Comparison of ENCODE assay signal across 24 cellular contexts in genomic region chr11:87019582-87020271, GRCh38. TPM values are rescaled to one million over a fixed set of nuclear protein-coding genes. Genes with fewer than 3 reads are reported as not detected.
DNase-seq lines count a peak whose midpoint lies in the region; TF ChIP-seq lines count a peak whose summit lies in the region.
"Had no signal": no experiment of that assay in that cellular context is flagged by ENCODE, and none has a peak within 500 bp of the region (broad histone marks: within the 10 kb centered on the region; RNA-seq: fewer than 3 reads in every experiment).

No MANE protein-coding gene starts in this region.

- no peak overlapping the region for H3K4me3 ChIP-seq in ACC112 (ENCODE audit: low read depth, low read length)
- no peak overlapping the region for H3K4me3 ChIP-seq in mesendoderm (ENCODE audit: low read length)
- H3K4me3 ChIP-seq: A549, GM12878, vagina had no signal

- no peak overlapping the region for H3K4me3 Mint-ChIP-seq in HFFc6
- H3K4me3 Mint-ChIP-seq: activated CD4-positive, alpha-beta memory T cell treated with anti-CD3 and anti-CD28 coated beads for 36 hours; activated naive CD4-positive, alpha-beta T cell treated with anti-CD3 and anti-CD28 coated beads, Interleukin-2, amount 10 ng/mL, durations not matched to agents 7 days and 5 days; CD14-positive monocyte had no signal

- peaks cover 12% of the 10 kb centered on the region for H3K4me1 Mint-ChIP-seq in HFFc6 (ENCODE audit: low read depth)
- H3K4me1 Mint-ChIP-seq: CD14-positive monocyte had no signal

- DNase-seq in HFFc6: no peak
- peak; percentile 45 for DNase-seq in dermis blood vessel endothelial cell
- DNase-seq in mesendoderm: no peak
- no peak for DNase-seq in OCI-M1 (lab: John Stamatoyannopoulos, UW)
- DNase-seq in cerebellar cortex (ENCODE audit: low spot score): no peak
- DNase-seq in NCI-H146 treated with DMSO at 0.1 percent for 48 hours (lab: John Stamatoyannopoulos, UW; ENCODE audit: unreplicated experiment): no peak
- no peak for DNase-seq in MV-4-11 (lab: John Stamatoyannopoulos, UW)
- DNase-seq: activated CD4-positive, alpha-beta memory T cell treated with anti-CD3 and anti-CD28 coated beads for 36 hours; activated naive CD4-positive, alpha-beta T cell treated with anti-CD3 and anti-CD28 coated beads, Interleukin-2, amount 10 ng/mL, durations not matched to agents 7 days and 5 days; aorta; NCI-H2081 treated with DMSO at 0.1 percent for 48 hours; NCI-H524; Right ventricle myocardium superior; stimulated activated CD4-positive, alpha-beta T cell treated with anti-CD3 and anti-CD28 coated beads, Interleukin-12 subunit alpha, Interleukin-12 subunit beta, amount 100 ng/mL, for 4 hours; stimulated activated CD8-positive, alpha-beta memory T cell treated with anti-CD3 and anti-CD28 coated beads, Interleukin-4, amount 100 ng/mL, for 48 hours; substantia nigra; T-helper 1 cell had no signal

- no peak overlapping the region for H3K23ac ChIP-seq in mesendoderm (ENCODE audit: low read length)

- no peaks in the 10 kb centered on the region for H3K79me2 ChIP-seq in ACC112 (ENCODE audit: control insufficient read depth, insufficient read depth, low read length, unreplicated experiment)
- no peaks in the 10 kb centered on the region for H3K79me2 ChIP-seq in mesendoderm (ENCODE audit: control insufficient read depth, insufficient read depth, low read length)

- no peaks in the 10 kb centered on the region for H3K9me3 Mint-ChIP-seq in HFFc6
- H3K9me3 Mint-ChIP-seq: activated CD4-positive, alpha-beta memory T cell treated with anti-CD3 and anti-CD28 coated beads for 36 hours; activated naive CD4-positive, alpha-beta T cell treated with anti-CD3 and anti-CD28 coated beads, Interleukin-2, amount 10 ng/mL, durations not matched to agents 7 days and 5 days had no signal

- no peaks in the 10 kb centered on the region for H3K36me3 Mint-ChIP-seq in HFFc6 (ENCODE audit: low read depth)
- H3K36me3 Mint-ChIP-seq: activated CD4-positive, alpha-beta memory T cell treated with anti-CD3 and anti-CD28 coated beads for 36 hours; activated naive CD4-positive, alpha-beta T cell treated with anti-CD3 and anti-CD28 coated beads, Interleukin-2, amount 10 ng/mL, durations not matched to agents 7 days and 5 days; CD14-positive monocyte had no signal

- WGBS in mesendoderm (ENCODE audit: extremely low coverage, insufficient coverage, low lambda C conversion rate): no CpG with 5 or more reads among the region's 1 CpG

- H3K27me3 ChIP-seq in ACC112 (ENCODE audit: insufficient read depth, low read length) (no peaks in the 10 kb centered on the region), mesendoderm (ENCODE audit: insufficient read depth, low read length, poor library complexity) (no peaks in the 10 kb centered on the region)
- H3K27me3 ChIP-seq: neutrophil, vagina had no signal

- H3K79me1 ChIP-seq in mesendoderm (ENCODE audit: low read length): no peaks in the 10 kb centered on the region

- H2AFZ ChIP-seq in ACC112 (ENCODE audit: low read length, unreplicated experiment): peak overlapping the region; percentile 42

- H3K27ac ChIP-seq in ACC112 (ENCODE audit: low read depth, low read length): no peak overlapping the region
- H3K27ac ChIP-seq in mesendoderm (ENCODE audit: low read depth, low read length): no peak overlapping the region
- H3K27ac ChIP-seq: A549, HL-60, neutrophil, vagina had no signal

- no peak overlapping the region for H2AK5ac ChIP-seq in mesendoderm (ENCODE audit: low read length)

- no peak overlapping the region for H2BK15ac ChIP-seq in mesendoderm (replicated peaks; ENCODE audit: low read depth)

- H3K27me3 Mint-ChIP-seq in HFFc6 (ENCODE audit: insufficient read depth): peaks cover 7% of the 10 kb centered on the region
- H3K27me3 Mint-ChIP-seq: activated CD4-positive, alpha-beta memory T cell treated with anti-CD3 and anti-CD28 coated beads for 36 hours; activated naive CD4-positive, alpha-beta T cell treated with anti-CD3 and anti-CD28 coated beads, Interleukin-2, amount 10 ng/mL, durations not matched to agents 7 days and 5 days had no signal

- no peak overlapping the region for H3K9ac ChIP-seq in mesendoderm (ENCODE audit: low read length)

- H3K4me2 ChIP-seq in mesendoderm (ENCODE audit: low read length): no peak overlapping the region
- H3K4me2 ChIP-seq: A549 had no signal

- H3K56ac ChIP-seq in mesendoderm (ENCODE audit: low read length): peak overlapping the region; percentile 44

- H4K5ac ChIP-seq in mesendoderm (ENCODE audit: low read length): peak overlapping the region; percentile 34

- H3K36me3 ChIP-seq in ACC112 (ENCODE audit: insufficient read depth, low read length): no peaks in the 10 kb centered on the region
- H3K36me3 ChIP-seq in mesendoderm (ENCODE audit: control insufficient read depth, insufficient read depth, low read length): no peaks in the 10 kb centered on the region
- H3K36me3 ChIP-seq: neutrophil, vagina had no signal

- no peak overlapping the region for H4K8ac ChIP-seq in mesendoderm (ENCODE audit: low read depth, low read length)

- H3K4ac ChIP-seq in mesendoderm (ENCODE audit: low read depth, low read length): no peak overlapping the region

- no peak for TF ChIP-seq CTCF in HFFc6 (IDR thresholded peaks at IDR 0.05)

- H3K18ac ChIP-seq in mesendoderm (ENCODE audit: low read length): no peak overlapping the region

- no peak overlapping the region for H2BK120ac ChIP-seq in mesendoderm (ENCODE audit: low read depth, low read length)

- H3K4me1 ChIP-seq in ACC112 (ENCODE audit: control insufficient read depth, insufficient read depth, low read length, unreplicated experiment): peaks cover 18% of the 10 kb centered on the region
- peaks cover 7% of the 10 kb centered on the region for H3K4me1 ChIP-seq in mesendoderm (ENCODE audit: control insufficient read depth, low read depth, low read length)
- H3K4me1 ChIP-seq: A549, vagina had no signal

- H3K27ac Mint-ChIP-seq in HFFc6: peak overlapping the region; percentile 8; the same call in 1 of the 2 replicates
- H3K27ac Mint-ChIP-seq: activated CD4-positive, alpha-beta memory T cell treated with anti-CD3 and anti-CD28 coated beads for 36 hours; activated naive CD4-positive, alpha-beta T cell treated with anti-CD3 and anti-CD28 coated beads, Interleukin-2, amount 10 ng/mL, durations not matched to agents 7 days and 5 days had no signal

- H2BK5ac ChIP-seq in mesendoderm (ENCODE audit: low read length): no peak overlapping the region

RNA-seq across cellular contexts. Expression of gene TMEM135, which starts 18.0 kb away (rescaled TPM):
- total RNA-seq in HFFc6 (2021; fragmentation: NEBNext Ultra II Directional; extraction: Animal tissue kit (Norgen Biotek cat#: 25700)): 10 to 100 TPM; 13.1 to 28.3 (median 20.5) TPM
- total RNA-seq in dermis blood vessel endothelial cell: 28.1 and 37.6 TPM in 2 replicates
- polyA plus RNA-seq in mesendoderm (2013, experiment 1 of 2): 24.1 TPM
- polyA plus RNA-seq in mesendoderm (2013, experiment 2 of 2): 24.8 TPM
